In genomic region chr10:21517134-21517982, GRCh38 we compare ENCODE assay signal across 1 cellular context.
TF ChIP-seq lines count a peak whose summit lies in the region.

No MANE protein-coding gene starts in this region.

TF ChIP-seq in K562, 482 proteins besides CTCF, POLR2A, EP300 and RAD21:
- TF ChIP-seq E2F6 (IDR thresholded peaks at IDR 0.05; ENCODE audit: borderline replicate concordance in 1 of 2, extremely low read depth in 1 of 2, insufficient read depth in 1 of 2, insufficient read length in 1 of 2, low read depth in 1 of 2, low read length in 1 of 2, poor library complexity in 1 of 2, severe bottlenecking in 1 of 2): peak in 1 of 2 experiments; percentile 67
- peak in 1 of 2 experiments; percentile 91; a peak in 2 of 4 replicates for TF ChIP-seq UBTF (IDR thresholded peaks at IDR 0.05; ENCODE audit: borderline replicate concordance in 1 of 2, low read depth in 2 of 2, low read length in 2 of 2)
- TF ChIP-seq CTBP1 (IDR thresholded peaks at IDR 0.05; ENCODE audit: borderline replicate concordance): peak; percentile 93
- no peak for TF ChIP-seq ZKSCAN1 (IDR thresholded peaks at IDR 0.05; ENCODE audit: low read depth, low read length)
- peak; percentile 59; the same call in 1 of the 2 replicates for TF ChIP-seq SMAD4 (CRISPR knock-in tag; conservative IDR thresholded peaks at IDR 0.05)
- TF ChIP-seq ZBTB40 (IDR thresholded peaks at IDR 0.05): 0 out of 2 replicates have a peak, but pooled peaks have one; percentile 32
- TF ChIP-seq ZBTB40 (CRISPR knock-in tag; IDR thresholded peaks at IDR 0.05): no peak
- 0 out of 2 replicates have a peak, but pooled peaks have one; percentile 21 for TF ChIP-seq GATAD2A (IDR thresholded peaks at IDR 0.05)
- TF ChIP-seq HMGN3 (IDR thresholded peaks at IDR 0.05; ENCODE audit: borderline replicate concordance, extremely low read depth, insufficient read length, low read depth, low read length): peak; percentile 41
- peak; percentile 61; the same call in 1 of the 2 replicates for TF ChIP-seq RB1 (IDR thresholded peaks at IDR 0.05; ENCODE audit: low read depth)
- TF ChIP-seq MEIS2 (IDR thresholded peaks at IDR 0.05; ENCODE audit: partially characterized antibody): peak; percentile 30
- TF ChIP-seq NELFE (IDR thresholded peaks at IDR 0.05; ENCODE audit: insufficient read depth, insufficient read length): no peak
- peak; percentile 23; the same call in 1 of the 2 replicates for TF ChIP-seq ZBTB7A (IDR thresholded peaks at IDR 0.05; ENCODE audit: borderline replicate concordance, control insufficient read depth, low read depth, low read length)
- TF ChIP-seq ETS1 (conservative IDR thresholded peaks at IDR 0.05; ENCODE audit: control insufficient read depth, low read depth, low read length): 0 out of 2 replicates have a peak, but pooled peaks have one; percentile 47
- TF ChIP-seq NRF1 (conservative IDR thresholded peaks at IDR 0.05 in 1 of 2, IDR thresholded peaks at IDR 0.05 in 1 of 2): peak; percentile 55 to 63
- no peak for TF ChIP-seq ZZZ3 (IDR thresholded peaks at IDR 0.05)
- TF ChIP-seq POLR2G (IDR thresholded peaks at IDR 0.05; ENCODE audit: low read depth, low read length): peak; percentile 65
- peak; percentile 20 for TF ChIP-seq TAF1 (IDR thresholded peaks at IDR 0.05; ENCODE audit: control insufficient read depth, extremely low read depth, insufficient read depth, low read length, severe bottlenecking)
- peak; percentile 17 for TF ChIP-seq TBP (optimal IDR thresholded peaks at IDR 0.05; ENCODE audit: low read depth, low read length)
- no peak for TF ChIP-seq ATF1 (CRISPR knock-in tag; IDR thresholded peaks at IDR 0.05)
- TF ChIP-seq ATF1 (tag; IDR thresholded peaks at IDR 0.05): peak; percentile 26; the same call in 1 of the 2 replicates
- TF ChIP-seq RCOR1 (IDR thresholded peaks at IDR 0.05; ENCODE audit: borderline replicate concordance in 1 of 2, low read depth in 2 of 2, low read length in 2 of 2): 0 out of 4 replicates have a peak, but pooled peaks of 1 of the 2 experiments have one; percentile 36
- TF ChIP-seq SAFB2 (IDR thresholded peaks at IDR 0.05; ENCODE audit: borderline replicate concordance, low read depth, low read length, severe bottlenecking): no peak
- peak; percentile 9 for TF ChIP-seq NFYB (IDR thresholded peaks at IDR 0.05; ENCODE audit: extremely low read depth, insufficient read length)
- 0 out of 2 replicates have a peak, but pooled peaks have one; percentile 63 for TF ChIP-seq MTA3 (IDR thresholded peaks at IDR 0.05; ENCODE audit: borderline replicate concordance)
- no peak for TF ChIP-seq ZSCAN29 (IDR thresholded peaks at IDR 0.05)
- TF ChIP-seq CCNT2 (IDR thresholded peaks at IDR 0.05; ENCODE audit: borderline replicate concordance, extremely low read depth, insufficient read length, low read depth, low read length): peak; percentile 70
- TF ChIP-seq HNRNPLL (IDR thresholded peaks at IDR 0.05; ENCODE audit: low read depth, low read length, poor library complexity, severe bottlenecking): peak; percentile 32
- TF ChIP-seq CXXC5 (CRISPR knock-in tag; IDR thresholded peaks at IDR 0.05): peak; percentile 77
- TF ChIP-seq MAZ (CRISPR knock-in tag; conservative IDR thresholded peaks at IDR 0.05 in 1 of 2, IDR thresholded peaks at IDR 0.05 in 1 of 2): peak; percentile 31 to 54; a peak in 3 of 4 replicates
- TF ChIP-seq ETV5 (CRISPR knock-in tag; IDR thresholded peaks at IDR 0.05; ENCODE audit: low read depth): no peak
- TF ChIP-seq L3MBTL2 (IDR thresholded peaks at IDR 0.05): peak; percentile 71
- TF ChIP-seq PKNOX1 (IDR thresholded peaks at IDR 0.05): peak; percentile 60
- TF ChIP-seq SOX6 (IDR thresholded peaks at IDR 0.05): 0 out of 2 replicates have a peak, but pooled peaks have one; percentile 40
- no peak for TF ChIP-seq ZNF507 (tag; conservative IDR thresholded peaks at IDR 0.05)
- TF ChIP-seq RBM25 (IDR thresholded peaks at IDR 0.05; ENCODE audit: low read depth, low read length, severe bottlenecking): peak; percentile 6
- TF ChIP-seq ZFX (CRISPR knock-in tag; IDR thresholded peaks at IDR 0.05): peak; percentile 35; the same call in 1 of the 2 replicates
- peak; percentile 41; the same call in 1 of the 2 replicates for TF ChIP-seq PHF8 (IDR thresholded peaks at IDR 0.05; ENCODE audit: borderline replicate concordance, low read length)
- TF ChIP-seq SIN3B (IDR thresholded peaks at IDR 0.05; ENCODE audit: low read depth): no peak
- TF ChIP-seq MAX (CRISPR knock-in tag; IDR thresholded peaks at IDR 0.05): peak; percentile 27
- peak; percentile 60 for TF ChIP-seq RBFOX2 (IDR thresholded peaks at IDR 0.05; ENCODE audit: low read depth, low read length)
